1 cellular context compared by ENCODE assay signal in the genomic region with DNA sequence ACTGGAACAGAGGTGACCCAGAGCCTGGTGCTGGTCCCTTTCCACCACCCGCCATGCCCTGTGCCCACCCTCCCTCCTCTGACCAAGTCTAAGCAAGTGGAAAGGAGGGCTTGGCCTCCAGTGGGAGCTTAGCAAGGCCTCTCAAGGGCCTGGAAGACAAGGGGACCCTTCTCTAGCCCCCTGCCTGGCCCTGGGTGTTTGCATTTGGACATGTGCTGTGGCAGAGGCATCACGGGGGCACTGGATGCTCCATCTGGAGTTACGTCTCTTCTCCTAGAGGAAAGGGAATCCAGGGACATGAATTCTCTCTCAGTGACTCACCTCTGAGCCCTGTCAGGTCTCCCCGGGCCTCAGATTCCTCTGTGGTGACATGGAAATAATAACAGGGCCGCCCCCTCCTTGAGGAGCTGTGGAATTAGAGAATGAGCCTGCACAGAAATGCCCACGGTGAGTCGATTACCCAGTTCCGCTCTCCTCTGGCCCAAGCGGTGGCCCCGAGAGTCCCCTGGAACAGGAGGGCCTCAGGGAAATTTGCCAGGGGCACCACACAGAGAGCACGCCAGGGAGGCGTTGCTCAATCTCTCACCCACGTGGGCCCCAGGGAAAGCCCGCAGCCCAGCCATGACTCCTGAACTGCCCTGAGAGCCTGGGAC.
TF ChIP-seq lines count a peak whose summit lies in the region.

No MANE protein-coding gene starts in this region.

TF ChIP-seq in HEK293, 187 proteins besides CTCF, POLR2A, EP300 and RAD21 (continued from another document):
- TF ChIP-seq ZFP3 (tag by site-specific recombination; IDR thresholded peaks at IDR 0.05; ENCODE audit: low read depth): no peak
